8 cellular contexts compared by ENCODE assay signal in genomic region chr19:6476155-6476895, GRCh38. TPM values are rescaled to one million over a fixed set of nuclear protein-coding genes. Genes with fewer than 3 reads are reported as not detected.
DNase-seq lines count a peak whose midpoint lies in the region; FAIRE-seq and TF ChIP-seq lines count a peak whose summit lies in the region.

No MANE protein-coding gene starts in this region.

- H3K27ac ChIP-seq in ACC112 (ENCODE audit: low read depth, low read length) (no peak overlapping the region), HUES48 (ENCODE audit: low read depth, low read length) (peak overlapping the region; percentile 52), kidney (ENCODE audit: low read depth in 2 of 2, low read length in 2 of 2) (no peak overlapping the region)

- peak; percentile 15 to 52 (median 18) for DNase-seq in activated CD4-positive, CD25-positive, alpha-beta regulatory T cell (lab: John Stamatoyannopoulos, UW)
- peak; percentile 65 for DNase-seq in central memory CD4-positive, alpha-beta T cell
- DNase-seq in kidney (peak; percentile 87), KBM-7 (no peak), UCSD-AML1 (lab: John Stamatoyannopoulos, UW; ENCODE audit: unreplicated experiment) (no peak)
- peak; percentile 80 for DNase-seq in stimulated activated CD4-positive, alpha-beta T cell treated with anti-CD3 and anti-CD28 coated beads, Interleukin-1b, Interleukin-23, amount 100 ng/mL, for 48 hours

- H3K4me3 ChIP-seq in ACC112 (ENCODE audit: low read depth, low read length) (0 out of 2 replicates have a peak overlapping the region, but pooled peaks have one; percentile 16), HUES48 (ENCODE audit: low read depth, low read length) (peak overlapping the region; percentile 75), kidney (ENCODE audit: low read length in 2 of 2) (peak overlapping the region; percentile 20 to 52)

- in situ Hi-C loops in KBM-7 (cut with MboI; ENCODE audit: low pct_unique_long_range_greater_than_20kb, low sequenced_read_pairs): no loop called here

- no peaks in the 10 kb centered on the region for H3K79me2 ChIP-seq in ACC112 (ENCODE audit: control insufficient read depth, insufficient read depth, low read length, unreplicated experiment)

- H3K4me1 ChIP-seq in ACC112 (ENCODE audit: control insufficient read depth, insufficient read depth, low read length, unreplicated experiment) (no peaks in the 10 kb centered on the region), HUES48 (ENCODE audit: control insufficient read depth, insufficient read depth, low read length) (no peaks in the 10 kb centered on the region; the same call in 1 of the 2 replicates), kidney (ENCODE audit: control insufficient read depth in 1 of 2, insufficient read depth in 1 of 2, low read depth in 1 of 2, low read length in 2 of 2) (peaks cover 0 to 4% of the 10 kb centered on the region in 2 donors)

- TF ChIP-seq CTCF in kidney (IDR thresholded peaks at IDR 0.05; ENCODE audit: borderline replicate concordance, extremely low read depth, insufficient read depth): no peak

- H3K27me3 ChIP-seq in ACC112 (ENCODE audit: insufficient read depth, low read length): peaks cover 19% of the 10 kb centered on the region; the same call in 1 of the 2 replicates
- H3K27me3 ChIP-seq in HUES48 (ENCODE audit: control insufficient read depth, insufficient read depth, low read length): peaks cover 15% of the 10 kb centered on the region

- H3K9ac ChIP-seq in HUES48 (ENCODE audit: low read depth, low read length) (no peak overlapping the region), kidney (ENCODE audit: low read length in 2 of 2) (no peak overlapping the region)

- intact Hi-C loops in kidney (cut with DNase I): no loop called here

- H2AFZ ChIP-seq in ACC112 (ENCODE audit: low read length, unreplicated experiment): no peak overlapping the region

- H3K9me3 ChIP-seq in HUES48 (ENCODE audit: control insufficient read depth, insufficient read depth, low read length): no peaks in the 10 kb centered on the region
- no peaks in the 10 kb centered on the region for H3K9me3 ChIP-seq in kidney (ENCODE audit: control insufficient read depth in 1 of 2, low read length in 2 of 2)

- H3K36me3 ChIP-seq in ACC112 (ENCODE audit: insufficient read depth, low read length) (no peaks in the 10 kb centered on the region), HUES48 (ENCODE audit: control insufficient read depth, insufficient read depth, low read length) (no peaks in the 10 kb centered on the region), kidney (ENCODE audit: control insufficient read depth in 1 of 2, insufficient read depth in 2 of 2, low read length in 2 of 2) (no peaks in the 10 kb centered on the region)

- FAIRE-seq in kidney (lab: Jason Lieb, UNC): no peak

RNA-seq across cellular contexts. Expression of gene DENND1C, which starts 5.3 kb away (rescaled TPM):
- 8.2 TPM for total RNA-seq in kidney
- polyA plus RNA-seq in kidney (ENCODE audit: insufficient read depth, low read depth, low replicate concordance): 2.6 TPM

RNA-seq across cellular contexts. Expression of gene CRB3, which starts 12.3 kb away (rescaled TPM):
- total RNA-seq in kidney: 58.2 TPM
- 51.9 TPM for polyA plus RNA-seq in kidney (ENCODE audit: insufficient read depth, low read depth, low replicate concordance)

RNA-seq across cellular contexts. Expression of gene SLC25A23, which starts 16.7 kb away (rescaled TPM):
- 76.6 TPM for total RNA-seq in kidney
- 69.2 TPM for polyA plus RNA-seq in kidney (ENCODE audit: insufficient read depth, low read depth, low replicate concordance)

RNA-seq across cellular contexts. Expression of gene TUBB4A, which starts 25.8 kb away (rescaled TPM):
- 4.4 TPM for total RNA-seq in kidney
- polyA plus RNA-seq in kidney (ENCODE audit: insufficient read depth, low read depth, low replicate concordance): 11.3 TPM

RNA-seq across cellular contexts. Expression of gene SLC25A41, which starts 42.8 kb away (rescaled TPM):
- 0.28 TPM for total RNA-seq in kidney
- 0.69 TPM for polyA plus RNA-seq in kidney (ENCODE audit: insufficient read depth, low read depth, low replicate concordance)

Comparison
In these comparisons a context has a peak if more than half of its experiments do, and no peak if none do; other contexts are left out.
1. H3K4me3 ChIP-seq: peak in every context shown above with its lines; median percentile 75 in HUES48; 36 in kidney; 16 in ACC112.
2. DNase-seq: peak in activated CD4-positive, CD25-positive, alpha-beta regulatory T cell (4 of 4), central memory CD4-positive, alpha-beta T cell (single experiment), kidney (single experiment) and stimulated activated CD4-positive, alpha-beta T cell treated with anti-CD3 and anti-CD28 coated beads, Interleukin-1b, Interleukin-23, amount 100 ng/mL, for 48 hours (single experiment); none in KBM-7 (single experiment) and UCSD-AML1 (single experiment).